In the genomic region with DNA sequence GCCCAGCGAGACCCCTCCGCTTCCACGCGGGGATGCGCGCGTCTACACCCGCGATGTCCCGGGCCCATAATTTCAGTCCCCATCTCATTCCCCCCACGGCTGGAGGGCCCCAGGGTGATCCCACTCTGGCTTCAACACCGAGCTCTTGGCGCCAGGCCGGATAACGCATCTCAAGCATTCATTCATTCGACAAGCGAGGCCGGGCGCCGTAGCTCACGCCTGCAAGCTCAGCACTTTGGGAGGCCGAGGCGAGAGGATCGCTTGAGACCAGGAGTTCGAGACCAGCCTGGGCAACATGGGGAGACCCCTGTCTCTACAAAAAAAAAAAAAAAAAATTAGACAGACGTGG, we compare ENCODE assay signal across 1 cellular context.
TF ChIP-seq lines count a peak whose summit lies in the region.

No MANE protein-coding gene starts in this region.

TF ChIP-seq in K562, 482 proteins besides CTCF, POLR2A, EP300 and RAD21 (continues in another document):
- TF ChIP-seq NFIX (CRISPR knock-in tag; IDR thresholded peaks at IDR 0.05; ENCODE audit: low read depth) (no peak), GATAD2A (IDR thresholded peaks at IDR 0.05) (no peak), ZNF253 (CRISPR knock-in tag; conservative IDR thresholded peaks at IDR 0.05) (no peak), HNRNPUL1 (IDR thresholded peaks at IDR 0.05; ENCODE audit: low read length) (no peak), ZNF76 (CRISPR knock-in tag; IDR thresholded peaks at IDR 0.05; ENCODE audit: borderline replicate concordance) (0 out of 2 replicates have a peak, but pooled peaks have one; percentile 4), HNRNPL (IDR thresholded peaks at IDR 0.05; ENCODE audit: low read depth, low read length) (no peak), JUND (IDR thresholded peaks at IDR 0.05; ENCODE audit: borderline replicate concordance, low read depth, low read length) (no peak), JUND (tag; IDR thresholded peaks at IDR 0.05; ENCODE audit: borderline replicate concordance, low read depth, low read length) (no peak), U2AF1 (optimal IDR thresholded peaks at IDR 0.05; ENCODE audit: low read depth, low read length) (no peak), CUX1 (CRISPR knock-in tag; IDR thresholded peaks at IDR 0.05) (no peak), ZNF740 (CRISPR knock-in tag; IDR thresholded peaks at IDR 0.05) (peak; percentile 28; the same call in 1 of the 2 replicates), ZNF740 (tag; IDR thresholded peaks at IDR 0.05) (no peak), TCF7L2 (IDR thresholded peaks at IDR 0.05; ENCODE audit: low read depth, low read length) (no peak), ZNF830 (CRISPR knock-in tag; IDR thresholded peaks at IDR 0.05) (no peak), C11orf30 (IDR thresholded peaks at IDR 0.05; ENCODE audit: low read depth) (peak; percentile 67), TAF1 (IDR thresholded peaks at IDR 0.05; ENCODE audit: control insufficient read depth, extremely low read depth, insufficient read depth, low read length, severe bottlenecking) (no peak), ZEB2 (IDR thresholded peaks at IDR 0.05) (no peak), MED1 (CRISPR knock-in tag; IDR thresholded peaks at IDR 0.05; ENCODE audit: borderline replicate concordance) (no peak), RFX7 (CRISPR knock-in tag; IDR thresholded peaks at IDR 0.05) (no peak), JUNB (CRISPR knock-in tag; conservative IDR thresholded peaks at IDR 0.05) (no peak), FOXP1 (CRISPR knock-in tag; IDR thresholded peaks at IDR 0.05) (peak; percentile 26; the same call in 1 of the 2 replicates), ZBED1 (IDR thresholded peaks at IDR 0.05) (0 out of 2 replicates have a peak, but pooled peaks have one; percentile 0)
- TF ChIP-seq, protein P1, sequence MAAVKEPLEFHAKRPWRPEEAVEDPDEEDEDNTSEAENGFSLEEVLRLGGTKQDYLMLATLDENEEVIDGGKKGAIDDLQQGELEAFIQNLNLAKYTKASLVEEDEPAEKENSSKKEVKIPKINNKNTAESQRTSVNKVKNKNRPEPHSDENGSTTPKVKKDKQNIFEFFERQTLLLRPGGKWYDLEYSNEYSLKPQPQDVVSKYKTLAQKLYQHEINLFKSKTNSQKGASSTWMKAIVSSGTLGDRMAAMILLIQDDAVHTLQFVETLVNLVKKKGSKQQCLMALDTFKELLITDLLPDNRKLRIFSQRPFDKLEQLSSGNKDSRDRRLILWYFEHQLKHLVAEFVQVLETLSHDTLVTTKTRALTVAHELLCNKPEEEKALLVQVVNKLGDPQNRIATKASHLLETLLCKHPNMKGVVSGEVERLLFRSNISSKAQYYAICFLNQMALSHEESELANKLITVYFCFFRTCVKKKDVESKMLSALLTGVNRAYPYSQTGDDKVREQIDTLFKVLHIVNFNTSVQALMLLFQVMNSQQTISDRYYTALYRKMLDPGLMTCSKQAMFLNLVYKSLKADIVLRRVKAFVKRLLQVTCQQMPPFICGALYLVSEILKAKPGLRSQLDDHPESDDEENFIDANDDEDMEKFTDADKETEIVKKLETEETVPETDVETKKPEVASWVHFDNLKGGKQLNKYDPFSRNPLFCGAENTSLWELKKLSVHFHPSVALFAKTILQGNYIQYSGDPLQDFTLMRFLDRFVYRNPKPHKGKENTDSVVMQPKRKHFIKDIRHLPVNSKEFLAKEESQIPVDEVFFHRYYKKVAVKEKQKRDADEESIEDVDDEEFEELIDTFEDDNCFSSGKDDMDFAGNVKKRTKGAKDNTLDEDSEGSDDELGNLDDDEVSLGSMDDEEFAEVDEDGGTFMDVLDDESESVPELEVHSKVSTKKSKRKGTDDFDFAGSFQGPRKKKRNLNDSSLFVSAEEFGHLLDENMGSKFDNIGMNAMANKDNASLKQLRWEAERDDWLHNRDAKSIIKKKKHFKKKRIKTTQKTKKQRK (IDR thresholded peaks at IDR 0.05; ENCODE audit: borderline replicate concordance, low read depth, low read length), result no peak
- TF ChIP-seq, protein P2, sequence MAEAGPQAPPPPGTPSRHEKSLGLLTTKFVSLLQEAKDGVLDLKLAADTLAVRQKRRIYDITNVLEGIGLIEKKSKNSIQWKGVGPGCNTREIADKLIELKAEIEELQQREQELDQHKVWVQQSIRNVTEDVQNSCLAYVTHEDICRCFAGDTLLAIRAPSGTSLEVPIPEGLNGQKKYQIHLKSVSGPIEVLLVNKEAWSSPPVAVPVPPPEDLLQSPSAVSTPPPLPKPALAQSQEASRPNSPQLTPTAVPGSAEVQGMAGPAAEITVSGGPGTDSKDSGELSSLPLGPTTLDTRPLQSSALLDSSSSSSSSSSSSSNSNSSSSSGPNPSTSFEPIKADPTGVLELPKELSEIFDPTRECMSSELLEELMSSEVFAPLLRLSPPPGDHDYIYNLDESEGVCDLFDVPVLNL (CRISPR knock-in tag; IDR thresholded peaks at IDR 0.05; ENCODE audit: low read depth), result no peak
- TF ChIP-seq, protein P3, sequence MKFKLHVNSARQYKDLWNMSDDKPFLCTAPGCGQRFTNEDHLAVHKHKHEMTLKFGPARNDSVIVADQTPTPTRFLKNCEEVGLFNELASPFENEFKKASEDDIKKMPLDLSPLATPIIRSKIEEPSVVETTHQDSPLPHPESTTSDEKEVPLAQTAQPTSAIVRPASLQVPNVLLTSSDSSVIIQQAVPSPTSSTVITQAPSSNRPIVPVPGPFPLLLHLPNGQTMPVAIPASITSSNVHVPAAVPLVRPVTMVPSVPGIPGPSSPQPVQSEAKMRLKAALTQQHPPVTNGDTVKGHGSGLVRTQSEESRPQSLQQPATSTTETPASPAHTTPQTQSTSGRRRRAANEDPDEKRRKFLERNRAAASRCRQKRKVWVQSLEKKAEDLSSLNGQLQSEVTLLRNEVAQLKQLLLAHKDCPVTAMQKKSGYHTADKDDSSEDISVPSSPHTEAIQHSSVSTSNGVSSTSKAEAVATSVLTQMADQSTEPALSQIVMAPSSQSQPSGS (CRISPR knock-in tag; IDR thresholded peaks at IDR 0.05), result no peak
- TF ChIP-seq, protein P4, sequence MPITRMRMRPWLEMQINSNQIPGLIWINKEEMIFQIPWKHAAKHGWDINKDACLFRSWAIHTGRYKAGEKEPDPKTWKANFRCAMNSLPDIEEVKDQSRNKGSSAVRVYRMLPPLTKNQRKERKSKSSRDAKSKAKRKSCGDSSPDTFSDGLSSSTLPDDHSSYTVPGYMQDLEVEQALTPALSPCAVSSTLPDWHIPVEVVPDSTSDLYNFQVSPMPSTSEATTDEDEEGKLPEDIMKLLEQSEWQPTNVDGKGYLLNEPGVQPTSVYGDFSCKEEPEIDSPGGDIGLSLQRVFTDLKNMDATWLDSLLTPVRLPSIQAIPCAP (CRISPR knock-in tag; IDR thresholded peaks at IDR 0.05; ENCODE audit: borderline replicate concordance), result no peak; the same call in 1 of the 2 replicates
- TF ChIP-seq, protein P5, sequence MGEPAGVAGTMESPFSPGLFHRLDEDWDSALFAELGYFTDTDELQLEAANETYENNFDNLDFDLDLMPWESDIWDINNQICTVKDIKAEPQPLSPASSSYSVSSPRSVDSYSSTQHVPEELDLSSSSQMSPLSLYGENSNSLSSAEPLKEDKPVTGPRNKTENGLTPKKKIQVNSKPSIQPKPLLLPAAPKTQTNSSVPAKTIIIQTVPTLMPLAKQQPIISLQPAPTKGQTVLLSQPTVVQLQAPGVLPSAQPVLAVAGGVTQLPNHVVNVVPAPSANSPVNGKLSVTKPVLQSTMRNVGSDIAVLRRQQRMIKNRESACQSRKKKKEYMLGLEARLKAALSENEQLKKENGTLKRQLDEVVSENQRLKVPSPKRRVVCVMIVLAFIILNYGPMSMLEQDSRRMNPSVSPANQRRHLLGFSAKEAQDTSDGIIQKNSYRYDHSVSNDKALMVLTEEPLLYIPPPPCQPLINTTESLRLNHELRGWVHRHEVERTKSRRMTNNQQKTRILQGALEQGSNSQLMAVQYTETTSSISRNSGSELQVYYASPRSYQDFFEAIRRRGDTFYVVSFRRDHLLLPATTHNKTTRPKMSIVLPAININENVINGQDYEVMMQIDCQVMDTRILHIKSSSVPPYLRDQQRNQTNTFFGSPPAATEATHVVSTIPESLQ (CRISPR knock-in tag; IDR thresholded peaks at IDR 0.05), result peak; percentile 26; the same call in 1 of the 2 replicates
- TF ChIP-seq, protein P6, sequence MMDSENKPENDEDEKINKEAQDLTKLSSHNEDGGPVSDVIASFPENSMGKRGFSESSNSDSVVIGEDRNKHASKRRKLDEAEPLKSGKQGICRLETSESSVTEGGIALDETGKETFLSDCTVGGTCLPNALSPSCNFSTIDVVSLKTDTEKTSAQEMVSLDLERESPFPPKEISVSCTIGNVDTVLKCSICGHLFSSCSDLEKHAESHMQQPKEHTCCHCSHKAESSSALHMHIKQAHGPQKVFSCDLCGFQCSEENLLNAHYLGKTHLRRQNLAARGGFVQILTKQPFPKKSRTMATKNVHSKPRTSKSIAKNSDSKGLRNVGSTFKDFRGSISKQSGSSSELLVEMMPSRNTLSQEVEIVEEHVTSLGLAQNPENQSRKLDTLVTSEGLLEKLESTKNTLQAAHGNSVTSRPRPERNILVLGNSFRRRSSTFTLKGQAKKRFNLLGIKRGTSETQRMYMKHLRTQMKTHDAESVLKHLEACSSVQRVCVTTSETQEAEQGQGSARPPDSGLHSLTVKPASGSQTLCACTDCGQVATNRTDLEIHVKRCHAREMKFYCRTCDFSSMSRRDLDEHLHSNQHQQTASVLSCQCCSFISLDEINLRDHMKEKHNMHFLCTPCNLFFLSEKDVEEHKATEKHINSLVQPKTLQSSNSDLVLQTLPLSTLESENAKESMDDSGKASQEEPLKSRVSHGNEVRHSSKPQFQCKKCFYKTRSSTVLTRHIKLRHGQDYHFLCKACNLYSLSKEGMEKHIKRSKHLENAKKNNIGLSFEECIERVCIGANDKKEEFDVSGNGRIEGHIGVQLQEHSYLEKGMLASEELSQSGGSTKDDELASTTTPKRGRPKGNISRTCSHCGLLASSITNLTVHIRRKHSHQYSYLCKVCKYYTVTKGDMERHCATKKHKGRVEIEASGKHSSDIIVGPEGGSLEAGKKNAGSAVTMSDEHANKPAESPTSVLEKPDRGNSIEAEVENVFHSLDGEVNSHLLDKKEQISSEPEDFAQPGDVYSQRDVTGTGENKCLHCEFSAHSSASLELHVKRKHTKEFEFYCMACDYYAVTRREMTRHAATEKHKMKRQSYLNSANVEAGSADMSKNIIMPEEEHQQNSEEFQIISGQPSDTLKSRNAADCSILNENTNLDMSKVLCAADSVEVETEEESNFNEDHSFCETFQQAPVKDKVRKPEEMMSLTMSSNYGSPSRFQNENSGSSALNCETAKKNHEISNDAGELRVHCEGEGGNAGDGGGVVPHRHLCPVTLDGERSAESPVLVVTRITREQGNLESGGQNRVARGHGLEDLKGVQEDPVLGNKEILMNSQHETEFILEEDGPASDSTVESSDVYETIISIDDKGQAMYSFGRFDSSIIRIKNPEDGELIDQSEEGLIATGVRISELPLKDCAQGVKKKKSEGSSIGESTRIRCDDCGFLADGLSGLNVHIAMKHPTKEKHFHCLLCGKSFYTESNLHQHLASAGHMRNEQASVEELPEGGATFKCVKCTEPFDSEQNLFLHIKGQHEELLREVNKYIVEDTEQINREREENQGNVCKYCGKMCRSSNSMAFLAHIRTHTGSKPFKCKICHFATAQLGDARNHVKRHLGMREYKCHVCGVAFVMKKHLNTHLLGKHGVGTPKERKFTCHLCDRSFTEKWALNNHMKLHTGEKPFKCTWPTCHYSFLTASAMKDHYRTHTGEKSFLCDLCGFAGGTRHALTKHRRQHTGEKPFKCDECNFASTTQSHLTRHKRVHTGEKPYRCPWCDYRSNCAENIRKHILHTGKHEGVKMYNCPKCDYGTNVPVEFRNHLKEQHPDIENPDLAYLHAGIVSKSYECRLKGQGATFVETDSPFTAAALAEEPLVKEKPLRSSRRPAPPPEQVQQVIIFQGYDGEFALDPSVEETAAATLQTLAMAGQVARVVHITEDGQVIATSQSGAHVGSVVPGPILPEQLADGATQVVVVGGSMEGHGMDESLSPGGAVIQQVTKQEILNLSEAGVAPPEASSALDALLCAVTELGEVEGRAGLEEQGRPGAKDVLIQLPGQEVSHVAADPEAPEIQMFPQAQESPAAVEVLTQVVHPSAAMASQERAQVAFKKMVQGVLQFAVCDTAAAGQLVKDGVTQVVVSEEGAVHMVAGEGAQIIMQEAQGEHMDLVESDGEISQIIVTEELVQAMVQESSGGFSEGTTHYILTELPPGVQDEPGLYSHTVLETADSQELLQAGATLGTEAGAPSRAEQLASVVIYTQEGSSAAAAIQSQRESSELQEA (IDR thresholded peaks at IDR 0.05; ENCODE audit: low read depth), result no peak
